ENCODE assay signal across 11 cellular contexts in the genomic region with DNA sequence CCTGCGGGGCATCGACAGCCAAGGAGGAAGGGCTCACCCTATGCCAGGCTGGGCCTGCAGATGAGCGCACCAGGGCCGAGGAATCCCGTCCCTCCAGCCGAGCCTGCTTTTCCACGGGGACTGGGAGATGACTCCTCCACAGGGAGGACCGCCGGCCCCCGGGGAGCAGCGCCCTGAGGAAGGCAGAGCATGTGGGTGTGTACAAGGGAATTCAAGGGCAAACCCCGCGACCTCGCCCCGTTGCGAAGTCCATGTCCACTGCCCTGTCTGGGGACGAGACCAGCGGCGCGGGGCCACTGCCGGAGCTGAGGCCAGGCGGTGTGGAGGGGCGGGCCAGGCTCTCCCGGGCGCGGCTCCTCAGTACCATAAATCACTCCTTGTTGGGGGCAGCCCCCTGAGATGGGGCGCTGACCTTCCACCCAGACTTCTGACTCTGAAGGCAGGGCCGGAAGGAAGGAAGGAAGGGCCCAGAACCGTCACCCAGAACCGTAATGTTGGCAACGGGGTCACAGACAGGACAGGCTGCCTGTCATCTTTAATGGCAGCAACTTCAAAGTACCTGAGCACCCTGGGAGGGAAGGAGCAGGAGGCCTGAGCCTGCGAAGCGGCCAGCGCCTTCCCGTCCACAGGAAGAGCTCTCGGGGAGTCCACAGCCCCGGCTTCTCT. TPM values are rescaled to one million over a fixed set of nuclear protein-coding genes. Genes with fewer than 3 reads are reported as not detected.
DNase-seq lines count a peak whose midpoint lies in the region; ATAC-seq and TF ChIP-seq lines count a peak whose summit lies in the region.
"Had no signal": no experiment of that assay in that cellular context is flagged by ENCODE, and none has a peak within 500 bp of the region (broad histone marks: within the 10 kb centered on the region; RNA-seq: fewer than 3 reads in every experiment).

No MANE protein-coding gene starts in this region.

- peaks cover 25% of the 10 kb centered on the region for H3K36me3 ChIP-seq in lower lobe of right lung
- H3K36me3 ChIP-seq in subcutaneous abdominal adipose tissue (ENCODE audit: control insufficient read depth in 5 of 5, insufficient read depth in 5 of 5, low read length in 5 of 5): peaks cover 0 to 3% (median 0%) of the 10 kb centered on the region in 5 donors

- H3K9ac ChIP-seq in subcutaneous abdominal adipose tissue (ENCODE audit: low read length in 5 of 5): peak overlapping the region in 4 of 5 donors; percentile 35 to 77 (median 51)

- intact Hi-C loops in lower lobe of right lung (cut with DNase I): no loop called here

- H3K36me3 Mint-ChIP-seq in chondrocyte (ENCODE audit: low read depth): peaks cover 3% of the 10 kb centered on the region
- peaks cover 21% of the 10 kb centered on the region for H3K36me3 Mint-ChIP-seq in activated naive CD8-positive, alpha-beta T cell treated with anti-CD3 and anti-CD28 coated beads, Interleukin-2, amount 50 U/mL, for 24 hours (ENCODE audit: low read depth)

- no peaks in the 10 kb centered on the region for H3K9me3 Mint-ChIP-seq in chondrocyte (ENCODE audit: low read depth)
- H3K9me3 Mint-ChIP-seq in activated naive CD8-positive, alpha-beta T cell treated with anti-CD3 and anti-CD28 coated beads, Interleukin-2, amount 50 U/mL, for 24 hours: no peaks in the 10 kb centered on the region
- H3K9me3 Mint-ChIP-seq: T-helper 1 cell treated with Interleukin-12 subunit alpha and Interleukin-12 subunit beta and Interleukin-4 antibody, amounts not matched to agents 30 μg/mL and 1 μg/mL, for 36 hours had no signal

- H3K27me3 ChIP-seq in lower lobe of right lung (ENCODE audit: low read depth) (no peaks in the 10 kb centered on the region), subcutaneous abdominal adipose tissue (ENCODE audit: control insufficient read depth in 5 of 5, insufficient read depth in 4 of 5, low read length in 5 of 5) (no peaks in the 10 kb centered on the region)

- H3K4me1 Mint-ChIP-seq in chondrocyte (ENCODE audit: low read depth): peaks cover 7% of the 10 kb centered on the region
- peaks cover 36% of the 10 kb centered on the region for H3K4me1 Mint-ChIP-seq in activated naive CD8-positive, alpha-beta T cell treated with anti-CD3 and anti-CD28 coated beads, Interleukin-2, amount 50 U/mL, for 24 hours

- TF ChIP-seq CTCF in chondrocyte (IDR thresholded peaks at IDR 0.05) (no peak), lower lobe of right lung (IDR thresholded peaks at IDR 0.05) (no peak)

- H3K4me1 ChIP-seq in lower lobe of right lung: peaks cover 19% of the 10 kb centered on the region
- H3K4me1 ChIP-seq in subcutaneous abdominal adipose tissue (ENCODE audit: control insufficient read depth in 5 of 5, insufficient read depth in 5 of 5, low read length in 5 of 5): peaks cover 2 to 40% (median 24%) of the 10 kb centered on the region in 5 donors

- H3K27ac ChIP-seq in lower lobe of right lung: peak overlapping the region; percentile 76
- peak overlapping the region; percentile 48 for H3K27ac ChIP-seq in subcutaneous abdominal adipose tissue (ENCODE audit: low read depth, low read length)

- DNase-seq in HPDE6-E6E7 (ENCODE audit: extremely low spot score) (peak; percentile 80), chondrocyte (ENCODE audit: low spot score) (no peak), lower lobe of right lung (peak; percentile 68), NAMALWA (ENCODE audit: low spot score) (no peak), DMS 273 (lab: John Stamatoyannopoulos, UW; ENCODE audit: unreplicated experiment) (no peak)
- no peak for DNase-seq in activated naive CD8-positive, alpha-beta T cell treated with anti-CD3 and anti-CD28 coated beads, Interleukin-2, amount 50 U/mL, for 24 hours
- DNase-seq: stimulated activated CD4-positive, alpha-beta T cell treated with anti-CD3 and anti-CD28 coated beads, Interleukin-4, amount 100 ng/mL, for 4 hours had no signal

- H3K4me3 Mint-ChIP-seq in chondrocyte (ENCODE audit: unreplicated experiment): no peak overlapping the region
- H3K4me3 Mint-ChIP-seq in activated naive CD8-positive, alpha-beta T cell treated with anti-CD3 and anti-CD28 coated beads, Interleukin-2, amount 50 U/mL, for 24 hours: no peak overlapping the region
- H3K4me3 Mint-ChIP-seq: T-helper 1 cell treated with Interleukin-12 subunit alpha and Interleukin-12 subunit beta and Interleukin-4 antibody, amounts not matched to agents 30 μg/mL and 1 μg/mL, for 36 hours had no signal

- peak overlapping the region; percentile 34 for H3K27ac Mint-ChIP-seq in chondrocyte (ENCODE audit: unreplicated experiment)
- no peak overlapping the region for H3K27ac Mint-ChIP-seq in activated naive CD8-positive, alpha-beta T cell treated with anti-CD3 and anti-CD28 coated beads, Interleukin-2, amount 50 U/mL, for 24 hours
- H3K27ac Mint-ChIP-seq: T-helper 1 cell treated with Interleukin-12 subunit alpha and Interleukin-12 subunit beta and Interleukin-4 antibody, amounts not matched to agents 30 μg/mL and 1 μg/mL, for 36 hours had no signal

- H3K9me3 ChIP-seq in lower lobe of right lung (no peaks in the 10 kb centered on the region), subcutaneous abdominal adipose tissue (ENCODE audit: control insufficient read depth in 5 of 5, low read length in 5 of 5) (no peaks in the 10 kb centered on the region)

- no peaks in the 10 kb centered on the region for H3K27me3 Mint-ChIP-seq in chondrocyte (ENCODE audit: low read depth)
- no peaks in the 10 kb centered on the region for H3K27me3 Mint-ChIP-seq in activated naive CD8-positive, alpha-beta T cell treated with anti-CD3 and anti-CD28 coated beads, Interleukin-2, amount 50 U/mL, for 24 hours

- ATAC-seq in lower lobe of right lung: peak; percentile 24 to 53
- no peak for ATAC-seq in GM18498 (IDR thresholded peaks at IDR 0.05; ENCODE audit: unreplicated experiment)
- ATAC-seq in activated naive CD8-positive, alpha-beta T cell treated with anti-CD3 and anti-CD28 coated beads, Interleukin-2, amount 50 U/mL, for 24 hours: no peak

- H3K4me3 ChIP-seq in lower lobe of right lung: peak overlapping the region; percentile 30
- H3K4me3 ChIP-seq in subcutaneous abdominal adipose tissue (ENCODE audit: low read depth in 1 of 5, low read length in 5 of 5): peak overlapping the region; percentile 52 to 60 (median 57)
- H3K4me3 ChIP-seq: lung had no signal

RNA-seq across cellular contexts. Expression of a gene that starts 52.6 kb away (rescaled TPM):
- total RNA-seq in chondrocyte: 29.9 to 31.3 TPM (median 31.2 TPM) in 3 replicates
- total RNA-seq in lower lobe of right lung: 23.0 TPM

Comparison
In these comparisons a context has a peak if more than half of its experiments do, and no peak if none do; other contexts are left out.
1. DNase-seq: peak in HPDE6-E6E7 (single experiment) and lower lobe of right lung (single experiment); none in chondrocyte (single experiment), NAMALWA (single experiment), activated naive CD8-positive, alpha-beta T cell treated with anti-CD3 and anti-CD28 coated beads, Interleukin-2, amount 50 U/mL, for 24 hours (single experiment) and DMS 273 (single experiment).
2. ATAC-seq: peak in lower lobe of right lung (2 of 2); none in GM18498 (single experiment) and activated naive CD8-positive, alpha-beta T cell treated with anti-CD3 and anti-CD28 coated beads, Interleukin-2, amount 50 U/mL, for 24 hours (single experiment).